In genomic region chr1:207081106-207081505, GRCh38 we compare ENCODE assay signal across 29 cellular contexts. TPM values are rescaled to one million over a fixed set of nuclear protein-coding genes. Genes with fewer than 3 reads are reported as not detected.
"Had no signal": no experiment of that assay in that cellular context is flagged by ENCODE, and none has a peak within 500 bp of the region (broad histone marks: within the 10 kb centered on the region; RNA-seq: fewer than 3 reads in every experiment).

No MANE protein-coding gene starts in this region.

- DNase-seq: dorsolateral prefrontal cortex; effector CD4-positive, alpha-beta T cell; foreskin fibroblast; gastrocnemius medialis; head of caudate nucleus; kidney; naive thymus-derived CD8-positive, alpha-beta T cell; nephron progenitor cell; occipital lobe; ovary; posterior cingulate gyrus; psoas muscle; right cardiac atrium; stimulated activated CD4-positive, alpha-beta T cell treated with anti-CD3 and anti-CD28 coated beads, Interleukin-15, amount 100 ng/mL, for 24 hours; stimulated activated CD4-positive, alpha-beta T cell treated with anti-CD3 and anti-CD28 coated beads, Interleukin-2, amount 100 ng/mL, for 48 hours; stimulated activated naive B cell treated with anti-CD40 and anti-IgM and Interleukin-4, amounts not matched to agents 10 μg/mL and 1 μg/mL and 100 μg/mL, for 72 hours; upper lobe of left lung had no signal

- H3K27ac ChIP-seq: dorsolateral prefrontal cortex, epithelial cell of prostate, gastrocnemius medialis, ovary, psoas muscle, skin epidermis, thoracic aorta, tibial nerve, upper lobe of left lung had no signal

- H3K4me3 ChIP-seq: dorsolateral prefrontal cortex, gastrocnemius medialis, ovary, psoas muscle, skin epidermis, thoracic aorta, tibial nerve, upper lobe of left lung had no signal

- H3K9me3 ChIP-seq: gastrocnemius medialis, ovary, psoas muscle, thoracic aorta, tibial nerve, upper lobe of left lung had no signal

- H3K36me3 ChIP-seq: gastrocnemius medialis, ovary, thoracic aorta, upper lobe of left lung had no signal

- H3K27me3 ChIP-seq: dorsolateral prefrontal cortex, gastrocnemius medialis, ovary, tibial nerve, upper lobe of left lung had no signal

- FAIRE-seq: urothelium cell line had no signal

RNA-seq across cellular contexts. Expression of gene C4BPB, which starts 7.6 kb away (rescaled TPM):
- total RNA-seq: dorsolateral prefrontal cortex, esophagus mucosa, glomerular endothelial cell, lower leg skin, lung microvascular endothelial cell, myocyte, occipital lobe, renal cortical epithelial cell had no signal

RNA-seq across cellular contexts. Expression of gene C4BPA, which starts 22.9 kb away (rescaled TPM):
- total RNA-seq: dorsolateral prefrontal cortex; glomerular endothelial cell; lower leg skin; lung microvascular endothelial cell; mesenteric fat pad; myocyte; naive thymus-derived CD8-positive, alpha-beta T cell; occipital lobe; tibial nerve had no signal
- polyA plus RNA-seq: naive thymus-derived CD8-positive, alpha-beta T cell; psoas muscle; right cardiac atrium had no signal

RNA-seq across cellular contexts. Expression of gene C1orf116, which starts 48.5 kb away (rescaled TPM):
- total RNA-seq: glomerular endothelial cell, lung microvascular endothelial cell, occipital lobe had no signal
- polyA plus RNA-seq: naive thymus-derived CD8-positive, alpha-beta T cell had no signal
